In the genomic region with DNA sequence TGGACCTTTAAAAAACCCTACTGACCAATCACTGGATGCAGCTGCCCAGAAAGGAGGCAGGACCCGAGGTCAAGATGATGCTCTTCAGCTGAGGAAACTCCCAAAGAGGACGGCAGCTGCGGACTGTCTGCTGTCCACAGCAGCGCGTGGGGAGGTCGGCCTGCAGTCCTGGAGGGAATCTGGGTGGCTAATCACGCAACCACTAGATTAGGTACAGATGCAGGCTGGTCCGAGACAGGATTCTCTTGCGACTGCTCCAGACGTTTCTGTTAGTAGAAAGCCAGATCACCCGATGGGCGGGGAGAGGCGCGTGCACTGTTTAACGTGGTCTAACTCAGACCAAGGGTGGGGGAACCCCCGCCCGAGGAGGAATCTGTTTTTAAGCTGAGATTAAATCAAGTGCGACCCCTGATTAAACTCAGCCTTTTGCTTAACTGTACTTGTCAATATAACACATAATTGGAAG, we compare ENCODE assay signal across 1 cellular context.
TF ChIP-seq lines count a peak whose summit lies in the region.

No MANE protein-coding gene starts in this region.

TF ChIP-seq in IMR-90, 13 proteins besides CTCF, POLR2A, EP300 and RAD21:
- TF ChIP-seq MXI1 (IDR thresholded peaks at IDR 0.05; ENCODE audit: borderline replicate concordance, low read depth, low read length) (no peak), CHD1 (IDR thresholded peaks at IDR 0.05; ENCODE audit: low read depth, low read length) (no peak), RFX5 (IDR thresholded peaks at IDR 0.05; ENCODE audit: low read depth, low read length) (no peak), NFE2L2 (IDR thresholded peaks at IDR 0.05; ENCODE audit: low read depth, low read length) (no peak), CEBPB (IDR thresholded peaks at IDR 0.05; ENCODE audit: low read depth, low read length) (no peak), RCOR1 (IDR thresholded peaks at IDR 0.05; ENCODE audit: insufficient replicate concordance, low read length) (no peak), MAFK (IDR thresholded peaks at IDR 0.05; ENCODE audit: low read depth, low read length) (no peak), BHLHE40 (IDR thresholded peaks at IDR 0.05; ENCODE audit: low read depth, low read length) (no peak), MAZ (IDR thresholded peaks at IDR 0.05; ENCODE audit: borderline replicate concordance, low read depth, low read length) (no peak), SMC3 (IDR thresholded peaks at IDR 0.05; ENCODE audit: low read depth, low read length) (no peak), FOS (IDR thresholded peaks at IDR 0.05; ENCODE audit: low read depth, low read length) (no peak), USF2 (IDR thresholded peaks at IDR 0.05; ENCODE audit: low read depth, low read length) (no peak)
- TF ChIP-seq, protein P1, sequence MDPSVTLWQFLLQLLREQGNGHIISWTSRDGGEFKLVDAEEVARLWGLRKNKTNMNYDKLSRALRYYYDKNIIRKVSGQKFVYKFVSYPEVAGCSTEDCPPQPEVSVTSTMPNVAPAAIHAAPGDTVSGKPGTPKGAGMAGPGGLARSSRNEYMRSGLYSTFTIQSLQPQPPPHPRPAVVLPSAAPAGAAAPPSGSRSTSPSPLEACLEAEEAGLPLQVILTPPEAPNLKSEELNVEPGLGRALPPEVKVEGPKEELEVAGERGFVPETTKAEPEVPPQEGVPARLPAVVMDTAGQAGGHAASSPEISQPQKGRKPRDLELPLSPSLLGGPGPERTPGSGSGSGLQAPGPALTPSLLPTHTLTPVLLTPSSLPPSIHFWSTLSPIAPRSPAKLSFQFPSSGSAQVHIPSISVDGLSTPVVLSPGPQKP (IDR thresholded peaks at IDR 0.05; ENCODE audit: borderline replicate concordance, low read depth, low read length) = no peak
TF ChIP-seq in IMR-90: peak in this region for 0.
